10 cellular contexts compared by ENCODE assay signal in the genomic region with DNA sequence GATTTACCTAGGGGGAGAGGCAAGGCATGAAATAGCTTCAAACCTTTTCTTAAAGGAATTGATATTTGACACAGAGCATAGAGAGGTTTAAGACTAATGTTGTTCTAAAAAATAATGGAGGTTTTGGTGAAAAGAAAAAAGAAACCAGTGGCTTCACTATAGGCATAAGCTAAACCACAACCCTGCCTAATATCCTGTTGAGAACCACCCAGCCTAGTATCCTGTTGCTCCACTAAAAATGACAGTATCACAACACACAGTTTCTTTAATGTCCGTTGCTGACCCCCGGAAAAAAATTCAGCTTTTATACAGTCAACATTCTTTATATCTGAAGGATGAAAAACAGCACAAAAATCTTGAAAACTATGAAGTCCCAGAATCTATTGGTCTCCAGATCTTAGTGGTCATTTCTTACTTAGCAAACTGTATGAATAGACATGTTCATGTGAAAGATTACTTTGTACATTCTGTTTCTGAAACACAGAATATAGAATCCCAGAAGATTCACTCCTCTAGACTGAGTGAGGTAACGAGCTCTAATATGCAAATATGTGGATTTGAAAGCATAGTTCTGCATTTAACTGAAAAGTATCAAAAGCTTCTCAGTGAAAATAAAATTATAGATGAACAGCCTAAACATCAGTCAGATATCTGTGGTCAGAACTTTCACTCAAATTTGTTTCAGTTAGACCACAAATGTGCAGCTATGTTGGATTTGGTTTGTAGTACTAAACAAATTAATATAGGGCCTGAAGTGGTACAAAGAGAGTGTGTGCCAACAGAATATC. TPM values are rescaled to one million over a fixed set of nuclear protein-coding genes. Genes with fewer than 3 reads are reported as not detected.
DNase-seq lines count a peak whose midpoint lies in the region; ATAC-seq and TF ChIP-seq lines count a peak whose summit lies in the region.
"Had no signal": no experiment of that assay in that cellular context is flagged by ENCODE, and none has a peak within 500 bp of the region (broad histone marks: within the 10 kb centered on the region; RNA-seq: fewer than 3 reads in every experiment).

No MANE protein-coding gene starts in this region.

- peaks cover 16% of the 10 kb centered on the region for H3K36me3 Mint-ChIP-seq in natural killer cell

- H3K27ac Mint-ChIP-seq in natural killer cell: peak overlapping the region; percentile 92 to 98

- H3K4me1 Mint-ChIP-seq in natural killer cell: peaks cover 76 to 79% of the 10 kb centered on the region in 2 donors

- H3K4me3 Mint-ChIP-seq in natural killer cell: peak overlapping the region; percentile 77

- DNase-seq in activated CD4-positive, CD25-positive, alpha-beta regulatory T cell (lab: John Stamatoyannopoulos, UW): no peak
- DNase-seq in natural killer cell: no peak
- DNase-seq in NCI-H2227 treated with DMSO at 0.1 percent for 48 hours (lab: John Stamatoyannopoulos, UW): no peak
- no peak for DNase-seq in UCSD-AML1 (lab: John Stamatoyannopoulos, UW; ENCODE audit: unreplicated experiment)
- DNase-seq in NCI-H128 (lab: John Stamatoyannopoulos, UW; ENCODE audit: unreplicated experiment): no peak
- DNase-seq: NCI-H524; stimulated activated CD4-positive, alpha-beta T cell treated with anti-CD3 and anti-CD28 coated beads, Interleukin-4, amount 100 ng/mL, for 4 hours had no signal

- TF ChIP-seq CTCF in natural killer cell (IDR thresholded peaks at IDR 0.05): no peak

- intact Hi-C loops in natural killer cell (cut with micrococcal nuclease): loop anchor here (2.0 to 10.0 kb wide), 2 partner anchors 40 to 1412 kb away; a partner anchor contains a TSS

- H3K27me3 Mint-ChIP-seq in natural killer cell (ENCODE audit: low read depth in 2 of 2): no peaks in the 10 kb centered on the region

- no peaks in the 10 kb centered on the region for H3K9me3 Mint-ChIP-seq in natural killer cell

- ATAC-seq in activated CD4-positive, CD25-positive, alpha-beta regulatory T cell treated with anti-CD3 and anti-CD28 coated beads, Interleukin-2, amount 50 U/mL, for 24 hours: peak; percentile 51 to 72
- ATAC-seq in GM21825 (IDR thresholded peaks at IDR 0.05; ENCODE audit: unreplicated experiment) (peak; percentile 92), HG03565 (IDR thresholded peaks at IDR 0.05; ENCODE audit: unreplicated experiment) (peak; percentile 75), natural killer cell (peak; percentile 75 to 87 (median 83))

RNA-seq across cellular contexts. Expression of a gene that starts 40.5 kb away (rescaled TPM):
- 10 to 100 TPM; 50.3 to 78.2 (median 67.2) TPM for total RNA-seq in natural killer cell

RNA-seq across cellular contexts. Expression of a gene that starts 52.4 kb away (rescaled TPM):
- 10 to 100 TPM; 37.6 to 47.4 (median 40.3) TPM for total RNA-seq in natural killer cell
